Comparison of ENCODE assay signal across 8 cellular contexts in genomic region chr1:156020293-156021086, GRCh38. TPM values are rescaled to one million over a fixed set of nuclear protein-coding genes. Genes with fewer than 3 reads are reported as not detected.
DNase-seq lines count a peak whose midpoint lies in the region; ATAC-seq and TF ChIP-seq lines count a peak whose summit lies in the region.

SSR2 (minus strand) TSS chr1:156020951; CDS start chr1:156020167, 784 bp downstream.

- H3K27ac Mint-ChIP-seq in activated CD8-positive, alpha-beta memory T cell treated with anti-CD3 and anti-CD28 coated beads, Interleukin-2, amount 10 ng/mL, durations not matched to agents 7 days and 5 days = peak within 1 kb of the TSS; percentile 94
- H3K27ac Mint-ChIP-seq in endothelial cell (ENCODE audit: unreplicated experiment) = peak within 1 kb of the TSS; percentile 98

- H3K36me3 ChIP-seq in NT2/D1 (ENCODE audit: insufficient read depth, insufficient read length, low read length) = peaks cover 39% of the 10 kb centered on the region

- DNase-seq in CMK (ENCODE audit: low read depth) (peak; percentile 88), HT1080 (ENCODE audit: low read depth) (peak; percentile 91), NT2/D1 (ENCODE audit: low read depth, low spot score) (peak; percentile 92), endothelial cell (ENCODE audit: low spot score) (peak; percentile 86), midbrain (lab: John Stamatoyannopoulos, UW) (peak; percentile 94)
- peak; percentile 94 for DNase-seq in activated CD8-positive, alpha-beta memory T cell treated with anti-CD3 and anti-CD28 coated beads, Interleukin-2, amount 10 ng/mL, durations not matched to agents 7 days and 5 days
- peak; percentile 68 to 70 for DNase-seq in stimulated activated CD8-positive, alpha-beta memory T cell treated with anti-CD3 and anti-CD28 coated beads, Interleukin-2, amount 100 ng/mL, for 1 hour (ENCODE audit: low read depth in 2 of 2)

- TF ChIP-seq CTCF in endothelial cell (IDR thresholded peaks at IDR 0.05; ENCODE audit: unreplicated experiment) = no peak

- peak within 1 kb of the TSS; percentile 91 for H3K9ac ChIP-seq in NT2/D1 (ENCODE audit: insufficient read length, low read depth)

- ATAC-seq in GM19468 (IDR thresholded peaks at IDR 0.05; ENCODE audit: extremely low read depth, unreplicated experiment) = peak; percentile 44
- ATAC-seq in activated CD8-positive, alpha-beta memory T cell treated with anti-CD3 and anti-CD28 coated beads, Interleukin-2, amount 10 ng/mL, durations not matched to agents 7 days and 5 days = peak; percentile 99

- peak within 1 kb of the TSS; percentile 92 for H3K4me3 ChIP-seq in NT2/D1 (ENCODE audit: insufficient read length, low read depth)

- H3K4me1 ChIP-seq in NT2/D1 (ENCODE audit: insufficient read depth, insufficient read length) = peaks cover 2% of the 10 kb centered on the region

- peak within 1 kb of the TSS; percentile 92 for H3K4me3 Mint-ChIP-seq in activated CD8-positive, alpha-beta memory T cell treated with anti-CD3 and anti-CD28 coated beads, Interleukin-2, amount 10 ng/mL, durations not matched to agents 7 days and 5 days
- H3K4me3 Mint-ChIP-seq in endothelial cell (ENCODE audit: unreplicated experiment) = peak within 1 kb of the TSS; percentile 99

- no peaks in the 10 kb centered on the region for H3K9me3 Mint-ChIP-seq in activated CD8-positive, alpha-beta memory T cell treated with anti-CD3 and anti-CD28 coated beads, Interleukin-2, amount 10 ng/mL, durations not matched to agents 7 days and 5 days (ENCODE audit: low read depth)
- no peaks in the 10 kb centered on the region for H3K9me3 Mint-ChIP-seq in endothelial cell (ENCODE audit: unreplicated experiment)

- no peaks in the 10 kb centered on the region for H3K9me3 ChIP-seq in NT2/D1 (ENCODE audit: insufficient read depth, low read length)

- peaks cover 4% of the 10 kb centered on the region for H3K27me3 Mint-ChIP-seq in activated CD8-positive, alpha-beta memory T cell treated with anti-CD3 and anti-CD28 coated beads, Interleukin-2, amount 10 ng/mL, durations not matched to agents 7 days and 5 days
- peaks cover 11% of the 10 kb centered on the region for H3K27me3 Mint-ChIP-seq in endothelial cell (ENCODE audit: unreplicated experiment)

- peaks cover 5% of the 10 kb centered on the region for H3K27me3 ChIP-seq in NT2/D1 (ENCODE audit: insufficient read depth, insufficient read length)

- peaks cover 27% of the 10 kb centered on the region for H3K36me3 Mint-ChIP-seq in activated CD8-positive, alpha-beta memory T cell treated with anti-CD3 and anti-CD28 coated beads, Interleukin-2, amount 10 ng/mL, durations not matched to agents 7 days and 5 days
- H3K36me3 Mint-ChIP-seq in endothelial cell (ENCODE audit: low read depth, unreplicated experiment) = peaks cover 27% of the 10 kb centered on the region

- peaks cover 37% of the 10 kb centered on the region for H3K4me1 Mint-ChIP-seq in activated CD8-positive, alpha-beta memory T cell treated with anti-CD3 and anti-CD28 coated beads, Interleukin-2, amount 10 ng/mL, durations not matched to agents 7 days and 5 days
- peaks cover 24% of the 10 kb centered on the region for H3K4me1 Mint-ChIP-seq in endothelial cell (ENCODE audit: unreplicated experiment)

- CTCF ChIA-PET in activated CD8-positive, alpha-beta memory T cell treated with anti-CD3 and anti-CD28 coated beads, Interleukin-2, amount 10 ng/mL, durations not matched to agents 7 days and 5 days (lab: Charles Lee) = interaction anchor here (0.7 to 3.5 kb wide), 8 partner anchors 8 to 82 kb away, joined by 3 to 22 read pairs (median 6); partner anchors contain the start of gene UBQLN4

RNA-seq across cellular contexts. Expression of gene SSR2, which starts in this region (rescaled TPM):
- total RNA-seq in HT1080 (2014; rRNA removed; shearing (Covaris generic)) = 582 and 611 TPM in 2 replicates
- 568 and 615 TPM in 2 replicates for polyA plus RNA-seq in HT1080 (2015; cell fraction: cytosol; rRNA removed)
- polyA plus RNA-seq in HT1080 (2015; cell fraction: nucleus; rRNA removed) = 466 and 506 TPM in 2 replicates
- 100 to 1,000 TPM; 185 to 200 TPM for total RNA-seq in activated CD8-positive, alpha-beta memory T cell treated with anti-CD3 and anti-CD28 coated beads, Interleukin-2, amount 10 ng/mL, durations not matched to agents 7 days and 5 days
- 340 TPM for total RNA-seq in endothelial cell (ENCODE audit: unreplicated experiment)

Comparison
In these comparisons a context has a peak if more than half of its experiments do, and no peak if none do; other contexts are left out.
1. Peak in every context shown above with its lines: DNase-seq, ATAC-seq and H3K4me3 ChIP-seq.